In the genomic region with DNA sequence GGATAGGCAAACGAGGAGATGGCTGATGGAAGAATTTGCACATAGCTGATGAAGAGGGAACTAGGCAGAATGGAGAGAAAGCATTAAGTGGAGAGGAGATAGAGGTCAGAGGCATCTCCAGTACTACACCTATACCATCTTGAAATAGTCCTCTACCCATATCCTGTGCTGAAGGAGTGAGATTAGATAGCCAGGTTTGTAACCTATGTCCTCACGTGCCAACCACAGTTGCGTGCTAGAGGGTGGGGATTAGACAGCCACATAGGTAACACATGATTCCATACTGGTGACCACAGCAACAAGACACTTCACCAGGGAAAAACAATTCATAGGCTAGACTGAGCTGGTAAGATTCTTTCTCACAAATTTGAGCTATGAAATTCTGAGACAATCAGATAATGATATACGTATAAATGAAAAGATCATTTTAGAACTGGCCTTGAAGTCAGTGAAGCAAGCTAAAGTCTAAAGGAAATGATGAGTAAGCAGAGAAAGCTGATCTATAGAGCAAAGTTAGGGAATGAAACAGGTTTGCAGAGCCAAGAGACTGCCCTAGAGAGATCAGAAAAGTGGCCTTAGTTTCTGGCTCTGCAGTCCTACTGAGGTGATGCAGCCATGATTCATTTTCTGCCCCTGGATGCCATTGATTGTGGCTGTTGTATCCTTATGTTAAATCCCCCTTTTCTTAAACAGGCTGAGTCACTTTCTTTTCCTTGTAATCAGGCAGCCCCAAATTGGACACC, we compare ENCODE assay signal across 1 cellular context.
TF ChIP-seq lines count a peak whose summit lies in the region.

No MANE protein-coding gene starts in this region.

TF ChIP-seq in GM12891, 5 proteins besides CTCF, POLR2A, EP300 and RAD21 (continued from another document):
- TF ChIP-seq POU2F2 (IDR thresholded peaks at IDR 0.05; ENCODE audit: low read depth, low read length) (no peak), SPI1 (IDR thresholded peaks at IDR 0.05; ENCODE audit: low read depth, low read length) (no peak)
